In genomic region chr7:90248706-90249105, GRCh38 we compare ENCODE assay signal across 11 cellular contexts.
"Had no signal": no experiment of that assay in that cellular context is flagged by ENCODE, and none has a peak within 500 bp of the region (broad histone marks: within the 10 kb centered on the region; RNA-seq: fewer than 3 reads in every experiment).

No MANE protein-coding gene starts in this region.

- H3K4me2 ChIP-seq: GM23338 had no signal

- FAIRE-seq: H1, H54 had no signal

- DNase-seq: GM23248, GOT3, H7, H9, HCEC 1CT, HFFc6 had no signal

- H3K9me3 ChIP-seq: HAP-1 had no signal

- H3K4me3 ChIP-seq: GM23248, GM23338, HAP-1 had no signal

- H3K36me3 ChIP-seq: HAP-1 had no signal

- ATAC-seq: GM23338, HCT116 had no signal

- H3K9ac ChIP-seq: GM23248 had no signal

- H2AFZ ChIP-seq: GM23248, GM23338 had no signal
